ENCODE assay signal across 1 cellular context in genomic region chr3:5122741-5123706, GRCh38.
TF ChIP-seq lines count a peak whose summit lies in the region.

No MANE protein-coding gene starts in this region.

TF ChIP-seq in liver, 16 proteins besides CTCF, POLR2A, EP300 and RAD21 (continued from another document):
- TF ChIP-seq TAF1 (conservative IDR thresholded peaks at IDR 0.05) (peak; percentile 38), RXRA (IDR thresholded peaks at IDR 0.05) (no peak), FOXA2 (IDR thresholded peaks at IDR 0.05) (no peak), FOXA1 (IDR thresholded peaks at IDR 0.05) (no peak), ATF3 (IDR thresholded peaks at IDR 0.05) (no peak), GABPA (IDR thresholded peaks at IDR 0.05 in 1 of 2, conservative IDR thresholded peaks at IDR 0.05 in 1 of 2) (no peak), JUND (IDR thresholded peaks at IDR 0.05) (no peak), MAX (IDR thresholded peaks at IDR 0.05) (no peak), HNF4A (conservative IDR thresholded peaks at IDR 0.05) (peak; percentile 30 to 52), NR2F2 (IDR thresholded peaks at IDR 0.05) (no peak)
TF ChIP-seq in liver: peak in this region for 2.
